ENCODE assay signal across 8 cellular contexts in genomic region chr1:24502168-24503002, GRCh38.
A peak's percentile ranks its signal among the peaks of the same experiment; 100 is the strongest.
DNase-seq lines count a peak whose midpoint lies in the region; ATAC-seq and TF ChIP-seq lines count a peak whose summit lies in the region.

RCAN3 (plus strand) TSS chr1:24502836; CDS start chr1:24514373, 11,537 bp downstream.

- no peaks in the 10 kb centered on the region for H3K36me3 ChIP-seq in ES-I3 (ENCODE audit: insufficient read depth, low read length)

- H3K9ac ChIP-seq in ES-I3 (ENCODE audit: low read depth, low read length) = peak within 1 kb of the TSS; percentile 90

- no peak for TF ChIP-seq CTCF in choroid plexus epithelial cell (conservative IDR thresholded peaks at IDR 0.05; ENCODE audit: low read depth, low read length)

- ATAC-seq in HG03354 (IDR thresholded peaks at IDR 0.05; ENCODE audit: poor library complexity, severe bottlenecking, unreplicated experiment) = peak; percentile 63
- ATAC-seq in HG02870 (IDR thresholded peaks at IDR 0.05; ENCODE audit: unreplicated experiment) = no peak

- H3K4me1 ChIP-seq in ES-I3 (ENCODE audit: insufficient read depth, low read length) = peaks cover 20% of the 10 kb centered on the region

- no peaks in the 10 kb centered on the region for H3K9me3 ChIP-seq in ES-I3 (ENCODE audit: control insufficient read depth, insufficient read depth, low read length)

- peak; percentile 59 to 85 for DNase-seq in NCI-H524 (lab: John Stamatoyannopoulos, UW)
- DNase-seq in activated CD4-positive, alpha-beta T cell treated with anti-CD3 and anti-CD28 coated beads for 4 hours = peak; percentile 82 to 87
- DNase-seq in choroid plexus epithelial cell (ENCODE audit: low read depth) = peak; percentile 85
- peak; percentile 55 for DNase-seq in kidney glomerular epithelial cell (lab: John Stamatoyannopoulos, UW)
- peak; percentile 93 for DNase-seq in stimulated activated CD4-positive, alpha-beta T cell treated with anti-CD3 and anti-CD28 coated beads, Interleukin-15, amount 100 ng/mL, for 24 hours

- peak within 1 kb of the TSS; percentile 75 for H3K4me3 ChIP-seq in choroid plexus epithelial cell (ENCODE audit: low read depth, low read length)
